ENCODE assay signal across 14 cellular contexts in the genomic region with DNA sequence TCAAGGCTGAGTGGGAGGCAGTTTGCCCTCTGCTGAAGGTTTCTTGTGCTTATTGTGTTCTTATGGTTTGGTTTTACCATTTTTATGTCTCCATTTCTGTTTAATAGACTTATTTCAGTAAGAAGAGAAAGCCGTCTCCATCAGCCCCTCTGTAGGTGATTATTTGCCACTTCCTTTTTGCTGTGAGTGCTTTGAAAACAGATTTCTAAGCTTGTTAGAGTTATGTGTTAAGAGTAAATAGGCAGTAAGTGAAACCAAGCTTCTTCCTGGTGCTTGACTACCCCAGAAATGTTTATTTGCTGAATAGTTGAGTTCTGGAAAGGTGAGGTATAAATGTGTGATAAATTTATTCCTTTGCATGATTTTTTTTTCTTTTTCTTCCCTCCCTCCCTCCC.
DNase-seq lines count a peak whose midpoint lies in the region; ATAC-seq and TF ChIP-seq lines count a peak whose summit lies in the region.
"Had no signal": no experiment of that assay in that cellular context is flagged by ENCODE, and none has a peak within 500 bp of the region (broad histone marks: within the 10 kb centered on the region; RNA-seq: fewer than 3 reads in every experiment).

No MANE protein-coding gene starts in this region.

- H3K27ac ChIP-seq in Panc1 (ENCODE audit: low read length) (peak overlapping the region; percentile 99), esophagus squamous epithelium (peak overlapping the region in 3 of 4 donors; percentile 38 to 50 (median 44)), thoracic aorta (peak overlapping the region; percentile 85 to 92), caudate nucleus (ENCODE audit: low read depth, low read length) (no peak overlapping the region)
- H3K27ac ChIP-seq: left ventricle myocardium inferior, neural progenitor cell, suprapubic skin, WERI-Rb-1 had no signal

- in situ Hi-C loops in Panc1 (cut with HindIII; ENCODE audit: low pct_unique_long_range_greater_than_20kb, low sequenced_read_pairs), result no loop called here

- no peaks in the 10 kb centered on the region for H3K27me3 ChIP-seq in Panc1 (ENCODE audit: control insufficient read depth, insufficient read depth, low read length)
- no peaks in the 10 kb centered on the region for H3K27me3 ChIP-seq in esophagus squamous epithelium
- H3K27me3 ChIP-seq in thoracic aorta (replicated peaks; ENCODE audit: insufficient read depth), result no peaks in the 10 kb centered on the region
- H3K27me3 ChIP-seq: neural progenitor cell, suprapubic skin had no signal

- H3K4me1 Mint-ChIP-seq in activated CD4-positive, alpha-beta T cell treated with anti-CD3 and anti-CD28 coated beads, Interleukin-2, amount 10 ng/mL, durations not matched to agents 24 days and 14 days, result peaks cover 39% of the 10 kb centered on the region

- no peaks in the 10 kb centered on the region for H3K9me3 Mint-ChIP-seq in activated CD4-positive, alpha-beta T cell treated with anti-CD3 and anti-CD28 coated beads, Interleukin-2, amount 10 ng/mL, durations not matched to agents 24 days and 14 days

- no TSS peak for BruUV-seq in Panc1 (replicated peaks; lab: Mats Ljungman, UMichigan)

- 42 to 47% methylated on average over 1 of the region's 1 CpG for WGBS in esophagus squamous epithelium, 2 donors

- POLR2A ChIA-PET in Panc1 (lab: Charles Lee), result no interaction called here

- TF ChIP-seq POLR2A in esophagus squamous epithelium (IDR thresholded peaks at IDR 0.05), result no peak

- H3K27ac Mint-ChIP-seq in activated CD4-positive, alpha-beta T cell treated with anti-CD3 and anti-CD28 coated beads, Interleukin-2, amount 10 ng/mL, durations not matched to agents 24 days and 14 days, result peak overlapping the region; percentile 17
- H3K27ac Mint-ChIP-seq: neural progenitor cell had no signal

- intact Hi-C loops in activated CD4-positive, alpha-beta T cell treated with anti-CD3 and anti-CD28 coated beads, Interleukin-2, amount 10 ng/mL, durations not matched to agents 24 days and 14 days (cut with micrococcal nuclease), result no loop called here
- intact Hi-C loops in Panc1 (cut with micrococcal nuclease; ENCODE audit: unreplicated experiment) (no loop called here), esophagus squamous epithelium (cut with DNase I) (no loop called here)

- peak overlapping the region in 1 of 2 experiments; percentile 20; a peak in 3 of 4 replicates for H3K4me3 ChIP-seq in Panc1 (ENCODE audit: low read depth in 2 of 2, low read length in 2 of 2)
- no peak overlapping the region for H3K4me3 ChIP-seq in esophagus squamous epithelium
- peak overlapping the region; percentile 15 for H3K4me3 ChIP-seq in thoracic aorta
- H3K4me3 ChIP-seq: left ventricle myocardium inferior, neural progenitor cell, skin epidermis, suprapubic skin had no signal

- H3K9me3 ChIP-seq in Panc1 (ENCODE audit: control insufficient read depth, insufficient read depth, low read depth, low read length) (no peaks in the 10 kb centered on the region), esophagus squamous epithelium (no peaks in the 10 kb centered on the region), thoracic aorta (no peaks in the 10 kb centered on the region)
- H3K9me3 ChIP-seq: left ventricle myocardium inferior, suprapubic skin had no signal

- ATAC-seq in Panc1, result no peak
- no peak for ATAC-seq in thoracic aorta (ENCODE audit: insufficient number of reproducible peaks, low FRiP score, low read depth)
- no peak for ATAC-seq in HG03097 (IDR thresholded peaks at IDR 0.05; ENCODE audit: low FRiP score, unreplicated experiment)

- H3K36me3 Mint-ChIP-seq in activated CD4-positive, alpha-beta T cell treated with anti-CD3 and anti-CD28 coated beads, Interleukin-2, amount 10 ng/mL, durations not matched to agents 24 days and 14 days (ENCODE audit: low read depth), result no peaks in the 10 kb centered on the region

- CTCF ChIA-PET in Panc1 (lab: Charles Lee), result no interaction called here

- DNase-seq in activated CD4-positive, alpha-beta T cell treated with anti-CD3 and anti-CD28 coated beads, Interleukin-2, amount 10 ng/mL, durations not matched to agents 24 days and 14 days, result no peak
- no peak for DNase-seq in activated CD4-positive, alpha-beta T cell treated with anti-CD3 and anti-CD28 coated beads for 1 hour
- no peak for DNase-seq in Panc1 (ENCODE audit: low read depth, low spot score)
- no peak for DNase-seq in esophagus squamous epithelium (lab: John Stamatoyannopoulos, UW)
- no peak for DNase-seq in thoracic aorta (ENCODE audit: low spot score)
- no peak for DNase-seq in NCI-H2196 (lab: John Stamatoyannopoulos, UW; ENCODE audit: unreplicated experiment)
- no peak for DNase-seq in caudate nucleus (lab: John Stamatoyannopoulos, UW)
- DNase-seq: erythroblast, left ventricle myocardium inferior, WERI-Rb-1 had no signal

- no peaks in the 10 kb centered on the region for H3K27me3 Mint-ChIP-seq in activated CD4-positive, alpha-beta T cell treated with anti-CD3 and anti-CD28 coated beads, Interleukin-2, amount 10 ng/mL, durations not matched to agents 24 days and 14 days

- no peaks in the 10 kb centered on the region for H3K36me3 ChIP-seq in Panc1 (ENCODE audit: control insufficient read depth, insufficient read depth, low read length)
- no peaks in the 10 kb centered on the region for H3K36me3 ChIP-seq in esophagus squamous epithelium
- no peaks in the 10 kb centered on the region for H3K36me3 ChIP-seq in thoracic aorta
- H3K36me3 ChIP-seq: left ventricle myocardium inferior, neural progenitor cell, suprapubic skin, WERI-Rb-1 had no signal

- H3K4me1 ChIP-seq in Panc1 (ENCODE audit: control insufficient read depth, insufficient read depth, low read length) (peaks cover 92% of the 10 kb centered on the region), esophagus squamous epithelium (peaks cover 17 to 81% (median 39%) of the 10 kb centered on the region in 3 donors), thoracic aorta (ENCODE audit: control insufficient read depth in 1 of 2, low read depth in 2 of 2) (peaks cover 52 to 93% of the 10 kb centered on the region in 2 donors)

- no peak for TF ChIP-seq CTCF in Panc1 (IDR thresholded peaks at IDR 0.05)
- TF ChIP-seq CTCF in esophagus squamous epithelium (IDR thresholded peaks at IDR 0.05), result no peak
- TF ChIP-seq CTCF in thoracic aorta (IDR thresholded peaks at IDR 0.05), result no peak

- no peak overlapping the region for H3K4me3 Mint-ChIP-seq in activated CD4-positive, alpha-beta T cell treated with anti-CD3 and anti-CD28 coated beads, Interleukin-2, amount 10 ng/mL, durations not matched to agents 24 days and 14 days
- H3K4me3 Mint-ChIP-seq: neural progenitor cell had no signal
